In the genomic region with DNA sequence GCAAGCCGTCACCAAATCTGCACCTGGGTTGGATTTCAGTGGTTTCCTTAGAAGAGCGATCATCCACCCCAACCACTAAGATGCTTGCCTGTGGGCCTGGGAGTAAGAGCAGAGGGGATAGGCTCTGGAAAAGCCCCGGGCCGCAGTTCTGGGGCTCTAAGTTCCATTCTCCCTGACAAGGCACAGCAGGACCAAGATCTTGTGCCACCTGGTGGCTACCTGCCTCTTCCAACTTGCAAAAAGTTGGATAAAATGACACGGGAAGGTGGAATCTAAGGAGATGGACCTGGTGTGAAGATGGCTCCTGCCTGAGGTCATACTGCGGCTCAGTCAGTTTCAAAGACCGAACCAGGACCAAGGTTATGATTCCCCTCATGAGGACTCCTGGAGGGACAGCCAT, we compare ENCODE assay signal across 17 cellular contexts. TPM values are rescaled to one million over a fixed set of nuclear protein-coding genes. Genes with fewer than 3 reads are reported as not detected.
DNase-seq lines count a peak whose midpoint lies in the region; ATAC-seq, FAIRE-seq and TF ChIP-seq lines count a peak whose summit lies in the region.
"Had no signal": no experiment of that assay in that cellular context is flagged by ENCODE, and none has a peak within 500 bp of the region (broad histone marks: within the 10 kb centered on the region; RNA-seq: fewer than 3 reads in every experiment).

No MANE protein-coding gene starts in this region.

- no peak overlapping the region for H4K8ac ChIP-seq in mesendoderm (ENCODE audit: low read depth, low read length)

- peak overlapping the region; percentile 28 for H3K56ac ChIP-seq in mesendoderm (ENCODE audit: low read length)

- intact Hi-C loops in K562 (cut with micrococcal nuclease), result no loop called here

- POLR2A ChIA-PET in K562 (lab: Yijun Ruan, JAX), result interaction anchor here (0.6 kb wide), 2 partner anchors 698 to 1188 kb away, joined by 3 read pairs; no protein-coding TSS in a partner anchor

- no peak for TF ChIP-seq EP300 in K562 (IDR thresholded peaks at IDR 0.05; ENCODE audit: low read length)

- H3K36me3 ChIP-seq in GM06990 (ENCODE audit: control insufficient read depth, insufficient read depth, low read length) (no peaks in the 10 kb centered on the region), K562 (ENCODE audit: control insufficient read depth, insufficient read depth, low read length) (no peaks in the 10 kb centered on the region), mesendoderm (ENCODE audit: control insufficient read depth, insufficient read depth, low read length) (no peaks in the 10 kb centered on the region)
- H3K36me3 ChIP-seq: left ventricle myocardium inferior, Peyer's patch had no signal

- H3K4me2 ChIP-seq in K562 (ENCODE audit: insufficient read depth, low read length) (no peak overlapping the region), mesendoderm (ENCODE audit: low read length) (no peak overlapping the region)
- H3K4me2 ChIP-seq: KMS-11 had no signal

- H3K4me3 ChIP-seq in GM06990 (replicated peaks; ENCODE audit: low read depth, low read length), result no peak overlapping the region
- H3K4me3 ChIP-seq in K562, result no peak overlapping the region
- H3K4me3 ChIP-seq in mesendoderm (ENCODE audit: low read length), result no peak overlapping the region
- H3K4me3 ChIP-seq: left ventricle myocardium inferior, Peyer's patch had no signal

- H3K9me3 ChIP-seq in K562 (replicated peaks; ENCODE audit: control insufficient read depth, insufficient read depth, low read depth, low read length), result no peaks in the 10 kb centered on the region
- H3K9me3 ChIP-seq: left ventricle myocardium inferior, Peyer's patch had no signal

- H3K79me2 ChIP-seq in K562 (ENCODE audit: control insufficient read depth, insufficient read depth, low read length) (no peaks in the 10 kb centered on the region), mesendoderm (ENCODE audit: control insufficient read depth, insufficient read depth, low read length) (no peaks in the 10 kb centered on the region)

- no peak overlapping the region for H3K18ac ChIP-seq in mesendoderm (ENCODE audit: low read length)

- H3K27me3 ChIP-seq in GM06990 (replicated peaks; ENCODE audit: control insufficient read depth, insufficient read depth, low read length) (no peaks in the 10 kb centered on the region), K562 (ENCODE audit: control insufficient read depth in 2 of 2, insufficient read depth in 2 of 2, low read length in 2 of 2) (peaks cover 0 to 20% of the 10 kb centered on the region in 2 experiments; a peak in 2 of 5 replicates), mesendoderm (ENCODE audit: insufficient read depth, low read length, poor library complexity) (no peaks in the 10 kb centered on the region)
- H3K27me3 ChIP-seq: Peyer's patch had no signal

- no peaks in the 10 kb centered on the region for H3K9me1 ChIP-seq in K562 (ENCODE audit: control insufficient read depth, insufficient read depth, low read length)

- CTCF ChIA-PET in K562 (lab: Yijun Ruan, JAX; ENCODE audit: low intra/inter-chr PET ratio), result no interaction called here

- BruUV-seq in K562 (replicated peaks; lab: Mats Ljungman, UMichigan), result no TSS peak

- 0% methylated on average over 5 of the region's 7 CpGs for WGBS in K562 (ENCODE audit: insufficient coverage, low coverage, missing lambda C conversion rate)
- WGBS in mesendoderm (ENCODE audit: extremely low coverage, insufficient coverage, low lambda C conversion rate), result no CpG with 5 or more reads among the region's 7 CpGs

- peaks cover 0 to 10% of the 10 kb centered on the region in 2 experiments; a peak in 1 of 5 replicates for H3K4me1 ChIP-seq in K562 (replicated peaks in 1 of 2; ENCODE audit: control insufficient read depth in 2 of 2, insufficient read depth in 2 of 2, low read length in 2 of 2)
- no peaks in the 10 kb centered on the region for H3K4me1 ChIP-seq in mesendoderm (ENCODE audit: control insufficient read depth, low read depth, low read length)
- H3K4me1 ChIP-seq: Peyer's patch had no signal

- DNase-seq in GM06990 (ENCODE audit: extremely low read depth, insufficient read length) (no peak), HT-29 (ENCODE audit: low spot score) (peak; percentile 33), K562 (ENCODE audit: extremely low read depth in 1 of 4, low spot score in 3 of 4) (peak in 1 of 4 experiments; percentile 11), mesendoderm (peak; percentile 74), GM03348 (ENCODE audit: low spot score) (no peak), GM13976 (ENCODE audit: low spot score) (no peak)
- DNase-seq: activated CD4-positive, alpha-beta T cell treated with anti-CD3 and anti-CD28 coated beads, Interleukin-2, amount 50 U/mL, for 48 hours; CD8-positive, alpha-beta T cell; glutamatergic neuron; NCI-H2081 treated with DMSO at 0.1 percent for 48 hours; nephron progenitor cell; Peyer's patch; T-helper 17 cell had no signal

- no peak overlapping the region for H2BK5ac ChIP-seq in mesendoderm (ENCODE audit: low read length)

- ATAC-seq in K562 (no peak), GM19351 (IDR thresholded peaks at IDR 0.05; ENCODE audit: unreplicated experiment) (no peak)
- ATAC-seq: CD8-positive, alpha-beta T cell; T-helper 17 cell had no signal

- H3K27ac ChIP-seq in K562 (ENCODE audit: extremely low read depth, low read depth, low read length) (no peak overlapping the region), mesendoderm (ENCODE audit: low read depth, low read length) (no peak overlapping the region)
- H3K27ac ChIP-seq: KMS-11, left ventricle myocardium inferior, Peyer's patch had no signal

- H2AK5ac ChIP-seq in mesendoderm (ENCODE audit: low read length), result no peak overlapping the region

- H2AFZ ChIP-seq in K562 (ENCODE audit: low read depth, low read length), result no peak overlapping the region

- no peak overlapping the region for H2BK15ac ChIP-seq in mesendoderm (replicated peaks; ENCODE audit: low read depth)

- TF ChIP-seq CTCF in GM06990 (IDR thresholded peaks at IDR 0.05; ENCODE audit: insufficient read depth, low read length, poor library complexity, severe bottlenecking) (peak; percentile 30), K562 (IDR thresholded peaks at IDR 0.05 in 2 of 3, conservative IDR thresholded peaks at IDR 0.05 in 1 of 3; ENCODE audit: insufficient read depth in 2 of 3, low read depth in 1 of 3, low read length in 3 of 3) (peak in 2 of 3 experiments; percentile 26; a peak in 3 of 6 replicates), GM13976 (IDR thresholded peaks at IDR 0.05; ENCODE audit: borderline replicate concordance, control extremely low read depth, extremely low read depth, insufficient read depth, missing control alignments) (no peak)

- no peak overlapping the region for H4K5ac ChIP-seq in mesendoderm (ENCODE audit: low read length)

- H3K9ac ChIP-seq in K562 (ENCODE audit: insufficient read depth in 1 of 2, low read depth in 2 of 2, low read length in 2 of 2), result no peak overlapping the region
- no peak overlapping the region for H3K9ac ChIP-seq in mesendoderm (ENCODE audit: low read length)
- H3K9ac ChIP-seq: KMS-11 had no signal

- H4K20me1 ChIP-seq in K562 (replicated peaks; ENCODE audit: control insufficient read depth, insufficient read depth, low read length), result peaks cover 2% of the 10 kb centered on the region; the same call in 1 of the 2 replicates

- no peak for FAIRE-seq in K562 (lab: Jason Lieb, UNC)

- in situ Hi-C loops in K562 (cut with MboI), result no loop called here
- in situ Hi-C loops in GM13976 (cut with MboI; ENCODE audit: low sequenced_read_pairs, unreplicated experiment), result no loop called here

- H3K23ac ChIP-seq in mesendoderm (ENCODE audit: low read length), result no peak overlapping the region

- H3K4ac ChIP-seq in mesendoderm (ENCODE audit: low read depth, low read length), result no peak overlapping the region

- no peak overlapping the region for H2BK120ac ChIP-seq in mesendoderm (ENCODE audit: low read depth, low read length)

- 0 out of 4 replicates have a peak, but pooled peaks of 1 of the 2 experiments have one; percentile 12 for TF ChIP-seq RAD21 in K562 (CRISPR knock-in tag; conservative IDR thresholded peaks at IDR 0.05 in 1 of 2, IDR thresholded peaks at IDR 0.05 in 1 of 2)

- no peak for TF ChIP-seq POLR2A in K562 (conservative IDR thresholded peaks at IDR 0.05)

- no peaks in the 10 kb centered on the region for H3K79me1 ChIP-seq in mesendoderm (ENCODE audit: low read length)

TF ChIP-seq in K562, 482 proteins besides CTCF, POLR2A, EP300 and RAD21:
- TF ChIP-seq U2AF2 (optimal IDR thresholded peaks at IDR 0.05; ENCODE audit: low read depth, low read length) (no peak), SMC3 (conservative IDR thresholded peaks at IDR 0.05; ENCODE audit: insufficient read depth, low read depth, low read length) (0 out of 2 replicates have a peak, but pooled peaks have one; percentile 3), BCOR (IDR thresholded peaks at IDR 0.05) (no peak), POLR2H (tag; IDR thresholded peaks at IDR 0.05; ENCODE audit: low read depth) (no peak)

RNA-seq across cellular contexts. Expression of gene ABCC12, which starts 42.3 kb away (rescaled TPM):
- not detected in 2 replicates for total RNA-seq in HT-29 (2014; rRNA removed; shearing (Covaris generic))
- total RNA-seq in K562 (2011; cell fraction: chromatin; rRNA removed; ENCODE audit: low replicate concordance), result not detected in 2 replicates
- not detected in 2 replicates for total RNA-seq in K562 (2011; cell fraction: nucleolus; rRNA removed)
- not detected in 2 replicates for total RNA-seq in K562 (2011; cell fraction: nucleoplasm; rRNA removed)
- total RNA-seq in K562 (2014; rRNA removed) (not detected in 2 replicates), K562 (2014; rRNA removed; fragmentation: Illumina TruSeq; extraction: Trizol) (not detected in 2 replicates), K562 (2015; rRNA removed; fragmentation: Illumina TruSeq; extraction: Trizol) (not detected in 2 replicates), K562 (2021) (not detected in 2 replicates)
- polyA plus RNA-seq in K562 (2011; rRNA removed) (not detected in 2 replicates), K562 (2014; fragmentation: Illumina TruSeq; extraction: Trizol) (not detected in 2 replicates), K562 (2014; fragmentation: Nextera tagmentation; extraction: Ambion mirVana) (not detected), K562 (2014; rRNA removed) (not detected in 2 replicates)
- polyA plus RNA-seq in K562 (2011; cell fraction: cytosol; rRNA removed), result not detected in 2 replicates
- not detected in 2 replicates for polyA plus RNA-seq in K562 (2011; cell fraction: nucleus; rRNA removed)
- polyA plus RNA-seq in K562 (2012), result not detected in 2 replicates
- not detected in 2 replicates for polyA minus RNA-seq in K562 (2011; rRNA and poly(A)+ RNA removed)
- not detected in 2 replicates for polyA minus RNA-seq in K562 (2011; cell fraction: cytosol; rRNA and poly(A)+ RNA removed)
- polyA minus RNA-seq in K562 (2011; cell fraction: nucleus; rRNA and poly(A)+ RNA removed), result not detected in 2 replicates
- polyA plus RNA-seq in mesendoderm (2013, experiment 1 of 2), result 0.01 TPM
- polyA plus RNA-seq in mesendoderm (2013, experiment 2 of 2), result 0.04 TPM
- total RNA-seq: activated T-helper 2 cell treated with anti-CD3 and anti-CD28 coated beads, Interferon-gamma antibody, Interleukin-2, Interleukin-4, amounts not matched to agents 10 μg/mL and 5 μg/mL and 100 μg/mL, durations not matched to agents 14 hours and 24 hours and 36 hours; CD8-positive, alpha-beta T cell; left ventricle myocardium inferior; Peyer's patch; T-helper 17 cell had no signal

Comparison
In these comparisons a context has a peak if more than half of its experiments do, and no peak if none do; other contexts are left out.
1. DNase-seq: peak in HT-29 (single experiment) and mesendoderm (single experiment); none in GM06990 (single experiment), GM03348 (single experiment) and GM13976 (single experiment).